21 cellular contexts compared by ENCODE assay signal in genomic region chr20:2123720-2124119, GRCh38. TPM values are rescaled to one million over a fixed set of nuclear protein-coding genes. Genes with fewer than 3 reads are reported as not detected.
DNase-seq lines count a peak whose midpoint lies in the region; ATAC-seq, FAIRE-seq and TF ChIP-seq lines count a peak whose summit lies in the region.
"Had no signal": no experiment of that assay in that cellular context is flagged by ENCODE, and none has a peak within 500 bp of the region (broad histone marks: within the 10 kb centered on the region; RNA-seq: fewer than 3 reads in every experiment).

No MANE protein-coding gene starts in this region.

- H2BK5ac ChIP-seq in H1 (ENCODE audit: low read depth, low read length) = no peak overlapping the region

- intact Hi-C loops in left ventricle myocardium inferior (cut with micrococcal nuclease) (no loop called here), Calu3 (cut with micrococcal nuclease; ENCODE audit: unreplicated experiment) (no loop called here)

- H3K4me3 Mint-ChIP-seq in natural killer cell treated with Interleukin-12 subunit alpha and Interleukin-12 subunit beta and Interleukin-15 and Interleukin-18, amount 100 ng/mL, for 72 hours = no peak overlapping the region
- no peak overlapping the region for H3K4me3 Mint-ChIP-seq in Calu3 (ENCODE audit: low read depth, unreplicated experiment)
- H3K4me3 Mint-ChIP-seq: CD8-positive, alpha-beta memory T cell had no signal

- POLR2A ChIA-PET in H1 (lab: Charles Lee; ENCODE audit: partially characterized antibody) = interaction anchor here (1.1 to 1.5 kb wide), 2 partner anchors 12 to 21 kb away, joined by 3 to 12 read pairs; no protein-coding TSS in a partner anchor

- no peak overlapping the region for H4K91ac ChIP-seq in H1 (replicated peaks; ENCODE audit: insufficient read length, low read length)

- no peak for TF ChIP-seq CTCF in left ventricle myocardium inferior (IDR thresholded peaks at IDR 0.05; ENCODE audit: borderline replicate concordance)
- TF ChIP-seq CTCF in right atrium auricular region (IDR thresholded peaks at IDR 0.05) = no peak
- no peak for TF ChIP-seq CTCF in H1 (IDR thresholded peaks at IDR 0.05; ENCODE audit: control extremely low read depth in 1 of 3, insufficient read depth in 1 of 3, low read depth in 1 of 3, low read length in 3 of 3)
- no peak for TF ChIP-seq CTCF in Calu3 (IDR thresholded peaks at IDR 0.05; ENCODE audit: unreplicated experiment)

- H3K9me3 ChIP-seq in left ventricle myocardium inferior (replicated peaks) (no peaks in the 10 kb centered on the region), right atrium auricular region (no peaks in the 10 kb centered on the region), H1 (ENCODE audit: insufficient read depth in 2 of 2, low read depth in 1 of 2, low read length in 1 of 2) (no peaks in the 10 kb centered on the region)
- H3K9me3 ChIP-seq: BE2C had no signal

- no peak overlapping the region for H3K14ac ChIP-seq in H1 (ENCODE audit: insufficient read length)

- no peak overlapping the region for H2BK12ac ChIP-seq in H1 (ENCODE audit: low read depth, low read length)

- H3K9me3 Mint-ChIP-seq in natural killer cell treated with Interleukin-12 subunit alpha and Interleukin-12 subunit beta and Interleukin-15 and Interleukin-18, amount 100 ng/mL, for 72 hours = no peaks in the 10 kb centered on the region
- H3K9me3 Mint-ChIP-seq in Calu3 (ENCODE audit: low read depth, unreplicated experiment) = no peaks in the 10 kb centered on the region
- H3K9me3 Mint-ChIP-seq: CD8-positive, alpha-beta memory T cell had no signal

- H3K4ac ChIP-seq in H1 (replicated peaks; ENCODE audit: insufficient read length, low read depth, low read length) = no peak overlapping the region

- no peak for TF ChIP-seq POLR2A in H1 (IDR thresholded peaks at IDR 0.05; ENCODE audit: control extremely low read depth in 1 of 2, low read depth in 2 of 2, low read length in 2 of 2)

- peaks cover 5 to 29% of the 10 kb centered on the region in 2 experiments for H4K20me1 ChIP-seq in H1 (replicated peaks in 1 of 2; ENCODE audit: control insufficient read depth in 1 of 2, insufficient read depth in 2 of 2, low read length in 2 of 2)

- no peak overlapping the region for H3K9ac ChIP-seq in H1 (replicated peaks in 1 of 4; ENCODE audit: extremely low read depth in 1 of 4, low read depth in 3 of 4, low read length in 3 of 4)

- H3K23me2 ChIP-seq in H1 (ENCODE audit: low read depth, low read length) = no peaks in the 10 kb centered on the region

- no peak overlapping the region for H3K27ac Mint-ChIP-seq in natural killer cell treated with Interleukin-12 subunit alpha and Interleukin-12 subunit beta and Interleukin-15 and Interleukin-18, amount 100 ng/mL, for 72 hours
- H3K27ac Mint-ChIP-seq in Calu3 (ENCODE audit: unreplicated experiment) = no peak overlapping the region

- TF ChIP-seq EP300 in H1 (IDR thresholded peaks at IDR 0.05; ENCODE audit: borderline replicate concordance in 1 of 2, low read depth in 2 of 2, low read length in 2 of 2) = no peak

- 83% methylated on average over 5 of the region's 5 CpGs; no CpG with 5 or more reads in 1 of the 2 experiments for WGBS in H1 (ENCODE audit: extremely low coverage in 1 of 2, insufficient coverage in 1 of 2, insufficient read length in 1 of 2, insufficient replicate concordance in 2 of 2, low coverage in 1 of 2, low lambda C conversion rate in 2 of 2, missing lambda C conversion rate in 1 of 2), 2 experiments

- no peak overlapping the region for H2AFZ ChIP-seq in H1 (ENCODE audit: low read length)

- H3K56ac ChIP-seq in H1 (replicated peaks; ENCODE audit: insufficient read length, low read depth, low read length) = no peak overlapping the region

- peaks cover 0 to 96% of the 10 kb centered on the region in 2 experiments; a peak in 2 of 4 replicates for H3K79me2 ChIP-seq in H1 (ENCODE audit: control insufficient read depth in 1 of 2, insufficient read depth in 2 of 2, low read length in 2 of 2)

- TF ChIP-seq RAD21 in H1 (IDR thresholded peaks at IDR 0.05 in 1 of 2, conservative IDR thresholded peaks at IDR 0.05 in 1 of 2; ENCODE audit: low read depth in 2 of 2, low read length in 2 of 2) = no peak

- H3K27me3 ChIP-seq in left ventricle myocardium inferior (ENCODE audit: low read depth) (no peaks in the 10 kb centered on the region), right atrium auricular region (no peaks in the 10 kb centered on the region), H1 (replicated peaks in 1 of 4; ENCODE audit: control insufficient read depth in 3 of 4, extremely low read depth in 1 of 4, insufficient read depth in 3 of 4, low read length in 3 of 4) (no peaks in the 10 kb centered on the region)
- H3K27me3 ChIP-seq: BE2C had no signal

- DNase-seq in left ventricle myocardium inferior (no peak), right atrium auricular region (ENCODE audit: low spot score) (no peak), H1 (ENCODE audit: low read depth in 1 of 2, low spot score in 2 of 2) (no peak), frontal cortex (ENCODE audit: low spot score in 2 of 2) (no peak), Calu3 (no peak)
- peak; percentile 15 for DNase-seq in natural killer cell treated with Interleukin-12 subunit alpha and Interleukin-12 subunit beta and Interleukin-15 and Interleukin-18, amount 100 ng/mL, for 72 hours (ENCODE audit: low spot score)
- DNase-seq: BE2C; CD8-positive, alpha-beta memory T cell; GOT3; KBM-7; NCI-H1105; NCI-H1694; NCI-H2107; NCI-H510A; NCI-H748 treated with DMSO at 0.1 percent for 48 hours; RPMI8226; SIG-M5 had no signal

- no TSS peak for BruUV-seq in Calu3 (replicated peaks; lab: Mats Ljungman, UMichigan)

- peak overlapping the region; percentile 32; the same call in 1 of the 2 replicates for H2AK5ac ChIP-seq in H1 (ENCODE audit: low read depth, low read length)

- H3K4me1 Mint-ChIP-seq in natural killer cell treated with Interleukin-12 subunit alpha and Interleukin-12 subunit beta and Interleukin-15 and Interleukin-18, amount 100 ng/mL, for 72 hours (ENCODE audit: low read depth in 2 of 2) = peaks cover 75 to 83% of the 10 kb centered on the region in 2 donors
- peaks cover 16% of the 10 kb centered on the region for H3K4me1 Mint-ChIP-seq in Calu3 (ENCODE audit: low read depth, unreplicated experiment)

- H3K18ac ChIP-seq in H1 (ENCODE audit: extremely low read depth, low read length) = no peak overlapping the region

- H3K4me3 ChIP-seq in left ventricle myocardium inferior = no peak overlapping the region
- H3K4me3 ChIP-seq in right atrium auricular region = no peak overlapping the region
- H3K4me3 ChIP-seq in H1 (ENCODE audit: extremely low read depth in 1 of 4, insufficient read depth in 2 of 4, low read depth in 3 of 4, low read length in 4 of 4) = no peak overlapping the region

- H3K23ac ChIP-seq in H1 (ENCODE audit: insufficient read length) = no peak overlapping the region

- peaks cover 100% of the 10 kb centered on the region for H3K4me1 ChIP-seq in left ventricle myocardium inferior
- peaks cover 0 to 95% of the 10 kb centered on the region in 2 donors for H3K4me1 ChIP-seq in right atrium auricular region
- peaks cover 0 to 10% (median 0%) of the 10 kb centered on the region in 4 experiments; a peak in 1 of 7 replicates for H3K4me1 ChIP-seq in H1 (replicated peaks in 1 of 4; ENCODE audit: control insufficient read depth in 3 of 4, insufficient read depth in 4 of 4, low read length in 3 of 4)
- H3K4me1 ChIP-seq: BE2C had no signal

- no peaks in the 10 kb centered on the region for H3K27me3 Mint-ChIP-seq in natural killer cell treated with Interleukin-12 subunit alpha and Interleukin-12 subunit beta and Interleukin-15 and Interleukin-18, amount 100 ng/mL, for 72 hours
- no peaks in the 10 kb centered on the region for H3K27me3 Mint-ChIP-seq in Calu3 (ENCODE audit: unreplicated experiment)
- H3K27me3 Mint-ChIP-seq: CD8-positive, alpha-beta memory T cell had no signal

- peaks cover 15% of the 10 kb centered on the region for H3K36me3 Mint-ChIP-seq in natural killer cell treated with Interleukin-12 subunit alpha and Interleukin-12 subunit beta and Interleukin-15 and Interleukin-18, amount 100 ng/mL, for 72 hours
- H3K36me3 Mint-ChIP-seq in Calu3 (ENCODE audit: insufficient read depth, unreplicated experiment) = no peaks in the 10 kb centered on the region

- no peak for ATAC-seq in natural killer cell treated with Interleukin-12 subunit alpha and Interleukin-12 subunit beta and Interleukin-15 and Interleukin-18, amount 100 ng/mL, for 72 hours
- ATAC-seq in HG03280 (IDR thresholded peaks at IDR 0.05; ENCODE audit: unreplicated experiment) = no peak

- no peak overlapping the region for H4K8ac ChIP-seq in H1 (ENCODE audit: extremely low read depth, insufficient read depth, low read length)

- no peak overlapping the region for H4K5ac ChIP-seq in H1 (ENCODE audit: insufficient read length, low read depth, low read length)

- H3K27ac ChIP-seq in left ventricle myocardium inferior (replicated peaks) = peak overlapping the region; percentile 80
- H3K27ac ChIP-seq in right atrium auricular region = peak overlapping the region in 1 of 2 donors; percentile 64
- H3K27ac ChIP-seq in H1 (ENCODE audit: low read depth, low read length) = no peak overlapping the region

- CTCF ChIA-PET in H1 (lab: Charles Lee; ENCODE audit: partially characterized antibody) (interaction anchor here (0.7 to 3.6 kb wide), 5 partner anchors 10 to 150 kb away, joined by 3 to 14 read pairs (median 5); no protein-coding TSS in a partner anchor), Calu3 (lab: Charles Lee) (interaction anchor here (0.6 kb wide), 2 partner anchors 125 to 833 kb away, joined by 3 to 4 read pairs; no protein-coding TSS in a partner anchor)

- no peak overlapping the region for H2BK20ac ChIP-seq in H1 (ENCODE audit: low read length)

- no peak overlapping the region for H2BK120ac ChIP-seq in H1 (replicated peaks; ENCODE audit: low read depth, low read length)

- H3K36me3 ChIP-seq in left ventricle myocardium inferior (peaks cover 5% of the 10 kb centered on the region), right atrium auricular region (peaks cover 8% of the 10 kb centered on the region), H1 (ENCODE audit: control insufficient read depth in 2 of 4, insufficient read depth in 4 of 4, low read length in 3 of 4) (peaks cover 0 to 2% (median 0%) of the 10 kb centered on the region in 4 experiments; a peak in 1 of 8 replicates)
- H3K36me3 ChIP-seq: BE2C had no signal

- FAIRE-seq in H1 (lab: Jason Lieb, UNC) = no peak
- FAIRE-seq in frontal cortex (lab: Jason Lieb, UNC) = no peak
- FAIRE-seq: D721Med, GM12891, GM19239 had no signal

- peaks cover 6% of the 10 kb centered on the region for H3K79me1 ChIP-seq in H1 (ENCODE audit: low read depth, low read length)

- no peak overlapping the region for H3K4me2 ChIP-seq in H1 (ENCODE audit: insufficient read depth in 1 of 2, low read depth in 2 of 2, low read length in 2 of 2)

- H2BK15ac ChIP-seq in H1 (ENCODE audit: low read length) = no peak overlapping the region

RNA-seq across cellular contexts. Expression of gene STK35, which starts 22.1 kb away (rescaled TPM):
- 13.9 TPM for total RNA-seq in left ventricle myocardium inferior
- 10 to 100 TPM; 15.0 to 18.8 TPM for total RNA-seq in right atrium auricular region
- total RNA-seq in H1 (2021; fragmentation: NEBNext Ultra II Directional; extraction: Animal tissue kit (Norgen Biotek cat#: 25700)) = 45.0 and 47.3 TPM in 2 replicates
- polyA plus RNA-seq in H1 (2011; rRNA removed) = 24.9 and 26.8 TPM in 2 replicates
- 19.2 TPM for polyA plus RNA-seq in H1 (2011; cell fraction: cytosol; rRNA removed)
- 21.3 TPM for polyA plus RNA-seq in H1 (2011; cell fraction: nucleus; rRNA removed)
- polyA plus RNA-seq in H1 (2012, experiment 1 of 2) = 21.0 to 22.9 TPM (median 22.4 TPM) in 4 replicates
- 28.1 TPM for polyA plus RNA-seq in H1 (2012, experiment 2 of 2)
- polyA plus RNA-seq in H1 (2013, experiment 1 of 2) = 22.1 TPM
- polyA plus RNA-seq in H1 (2013, experiment 2 of 2) = 22.8 TPM
- 41.9 and 52.8 TPM in 2 replicates for polyA minus RNA-seq in H1 (2011; rRNA and poly(A)+ RNA removed)
- polyA minus RNA-seq in H1 (2011; cell fraction: cytosol; rRNA and poly(A)+ RNA removed) = 25.0 TPM
- polyA minus RNA-seq in H1 (2011; cell fraction: nucleus; rRNA and poly(A)+ RNA removed) = 17.1 TPM
- 10 to 100 TPM; 21.4 to 30.5 TPM for total RNA-seq in natural killer cell treated with Interleukin-12 subunit alpha and Interleukin-12 subunit beta and Interleukin-15 and Interleukin-18, amount 100 ng/mL, for 72 hours
- total RNA-seq in frontal cortex = 9.8 TPM
- total RNA-seq in Calu3 (2022) = 16.5 and 20.1 TPM in 2 replicates
